Comparison of ENCODE assay signal across 28 cellular contexts in the genomic region with DNA sequence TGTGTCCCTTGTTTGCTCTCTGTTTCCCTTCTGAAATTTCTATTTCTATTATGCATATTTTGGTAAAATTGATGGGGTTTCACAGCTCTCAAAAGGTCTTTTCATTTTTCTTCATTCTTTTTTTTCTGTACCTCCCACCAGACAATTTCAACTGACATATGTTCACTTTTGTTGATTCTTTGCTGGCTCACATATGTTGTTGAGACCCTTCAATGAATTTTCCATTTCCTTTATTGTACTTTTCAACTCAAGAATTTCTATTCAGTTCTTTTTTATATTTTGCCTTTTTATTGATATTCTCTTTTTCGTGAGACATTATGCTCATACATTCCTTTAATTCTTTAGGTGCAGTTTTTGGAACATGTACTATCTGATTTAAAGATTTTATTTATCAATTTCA.
"Had no signal": no experiment of that assay in that cellular context is flagged by ENCODE, and none has a peak within 500 bp of the region (broad histone marks: within the 10 kb centered on the region; RNA-seq: fewer than 3 reads in every experiment).

No MANE protein-coding gene starts in this region.

- H3K4me3 ChIP-seq: stomach, suprapubic skin, testis, thoracic aorta, tibial artery, tibial nerve, transverse colon, upper lobe of left lung, upper lobe of right lung, uterus, vagina had no signal

- FAIRE-seq: urothelium cell line had no signal

- H3K4me3 Mint-ChIP-seq: stimulated activated effector memory CD8-positive, alpha-beta T cell treated with anti-CD3 and anti-CD28 coated beads, Interleukin-12 subunit alpha, Interleukin-12 subunit beta, amount 100 ng/mL, for 72 hours; stimulated activated memory B cell treated with anti-CD40 and anti-IgM and Interleukin-4, amounts not matched to agents 10 μg/mL and 1 μg/mL and 100 μg/mL, for 72 hours; stimulated activated naive B cell treated with anti-CD40 and anti-IgM and Interleukin-4, amounts not matched to agents 10 μg/mL and 1 μg/mL and 100 μg/mL, for 72 hours; stimulated activated naive CD8-positive, alpha-beta T cell treated with anti-CD3 and anti-CD28 coated beads, Interleukin-15, amount 100 ng/mL, for 72 hours; stimulated activated naive CD8-positive, alpha-beta T cell treated with anti-CD3 and anti-CD28 coated beads, Interleukin-15, Interleukin-2, amounts not matched to agents 100 ng/mL and 50 ng/mL, for 24 hours; type B pancreatic cell had no signal

- H3K9me3 ChIP-seq: stomach, suprapubic skin, testis, thoracic aorta, transverse colon, upper lobe of left lung, upper lobe of right lung, uterus, vagina had no signal

- H3K36me3 ChIP-seq: stomach, suprapubic skin, thoracic aorta, tibial artery, tibial nerve, transverse colon, upper lobe of left lung, upper lobe of right lung, uterus, vagina had no signal

- H3K4me1 ChIP-seq: stomach, suprapubic skin, testis, tibial artery, tibial nerve, transverse colon, upper lobe of left lung, upper lobe of right lung, uterus, vagina had no signal

- H3K27ac ChIP-seq: stomach, suprapubic skin, testis, thoracic aorta, tibial artery, tibial nerve, transverse colon, upper lobe of left lung, upper lobe of right lung, uterus, vagina had no signal

- H3K27me3 ChIP-seq: stomach, suprapubic skin, testis, tibial artery, tibial nerve, transverse colon, upper lobe of left lung, upper lobe of right lung, uterus, vagina had no signal

- H3K27me3 Mint-ChIP-seq: stimulated activated memory B cell treated with anti-CD40 and anti-IgM and Interleukin-4, amounts not matched to agents 10 μg/mL and 1 μg/mL and 100 μg/mL, for 72 hours; stimulated activated naive B cell treated with anti-CD40 and anti-IgM and Interleukin-4, amounts not matched to agents 10 μg/mL and 1 μg/mL and 100 μg/mL, for 72 hours; type B pancreatic cell had no signal

- H3K36me3 Mint-ChIP-seq: stimulated activated effector memory CD8-positive, alpha-beta T cell treated with anti-CD3 and anti-CD28 coated beads, Interleukin-12 subunit alpha, Interleukin-12 subunit beta, amount 100 ng/mL, for 72 hours; stimulated activated memory B cell treated with anti-CD40 and anti-IgM and Interleukin-4, amounts not matched to agents 10 μg/mL and 1 μg/mL and 100 μg/mL, for 72 hours; stimulated activated naive B cell treated with anti-CD40 and anti-IgM and Interleukin-4, amounts not matched to agents 10 μg/mL and 1 μg/mL and 100 μg/mL, for 72 hours had no signal

- DNase-seq: stimulated activated CD4-positive, alpha-beta T cell treated with anti-CD3 and anti-CD28 coated beads, Interleukin-2, amount 100 ng/mL, for 48 hours; stimulated activated CD4-positive, alpha-beta T cell treated with anti-CD3 and anti-CD28 coated beads, Interleukin-4, amount 100 ng/mL, for 1 hour; stimulated activated CD4-positive, alpha-beta T cell treated with anti-CD3 and anti-CD28 coated beads, Interleukin-4, amount 100 ng/mL, for 24 hours; stimulated activated CD4-positive, alpha-beta T cell treated with anti-CD3 and anti-CD28 coated beads, Interleukin-4, amount 100 ng/mL, for 4 hours; stimulated activated CD8-positive, alpha-beta memory T cell treated with anti-CD3 and anti-CD28 coated beads, Interleukin-4, amount 100 ng/mL, for 48 hours; stimulated activated naive B cell treated with anti-CD40 and anti-IgM and Interleukin-4, amounts not matched to agents 10 μg/mL and 1 μg/mL and 100 μg/mL, for 72 hours; stimulated activated naive CD4-positive, alpha-beta T cell; stimulated activated naive CD4-positive, alpha-beta T cell treated with Interleukin-2 at 50 U/mL for 16 hours; stimulated activated naive CD8-positive, alpha-beta T cell treated with anti-CD3 and anti-CD28 coated beads, Interleukin-15, amount 100 ng/mL, for 72 hours; stimulated activated naive CD8-positive, alpha-beta T cell treated with anti-CD3 and anti-CD28 coated beads, Interleukin-15, Interleukin-2, amounts not matched to agents 100 U/mL and 50 U/mL, for 24 hours; stomach; substantia nigra; testis; tibial artery; transverse colon; trophoblast cell; upper lobe of left lung; upper lobe of right lung; uterus had no signal

- H3K4me1 Mint-ChIP-seq: stimulated activated effector memory CD8-positive, alpha-beta T cell treated with anti-CD3 and anti-CD28 coated beads, Interleukin-12 subunit alpha, Interleukin-12 subunit beta, amount 100 ng/mL, for 72 hours; stimulated activated memory B cell treated with anti-CD40 and anti-IgM and Interleukin-4, amounts not matched to agents 10 μg/mL and 1 μg/mL and 100 μg/mL, for 72 hours; stimulated activated naive B cell treated with anti-CD40 and anti-IgM and Interleukin-4, amounts not matched to agents 10 μg/mL and 1 μg/mL and 100 μg/mL, for 72 hours; stimulated activated naive CD8-positive, alpha-beta T cell treated with anti-CD3 and anti-CD28 coated beads, Interleukin-15, amount 100 ng/mL, for 72 hours had no signal

- ATAC-seq: stimulated activated effector memory CD8-positive, alpha-beta T cell treated with anti-CD3 and anti-CD28 coated beads, Interleukin-12 subunit alpha, Interleukin-12 subunit beta, amount 100 ng/mL, for 72 hours; stimulated activated memory B cell treated with anti-CD40 and anti-IgM and Interleukin-4, amounts not matched to agents 10 μg/mL and 1 μg/mL and 100 μg/mL, for 72 hours; stimulated activated naive B cell treated with anti-CD40 and anti-IgM and Interleukin-4, amounts not matched to agents 10 μg/mL and 1 μg/mL and 100 μg/mL, for 72 hours; stimulated activated naive CD8-positive, alpha-beta T cell treated with anti-CD3 and anti-CD28 coated beads, Interleukin-15, amount 100 ng/mL, for 72 hours; stimulated activated naive CD8-positive, alpha-beta T cell treated with anti-CD3 and anti-CD28 coated beads, Interleukin-15, Interleukin-2, amounts not matched to agents 100 U/mL and 50 U/mL, for 24 hours; upper lobe of right lung had no signal

- H3K27ac Mint-ChIP-seq: stimulated activated effector memory CD8-positive, alpha-beta T cell treated with anti-CD3 and anti-CD28 coated beads, Interleukin-12 subunit alpha, Interleukin-12 subunit beta, amount 100 ng/mL, for 72 hours; stimulated activated memory B cell treated with anti-CD40 and anti-IgM and Interleukin-4, amounts not matched to agents 10 μg/mL and 1 μg/mL and 100 μg/mL, for 72 hours; stimulated activated naive B cell treated with anti-CD40 and anti-IgM and Interleukin-4, amounts not matched to agents 10 μg/mL and 1 μg/mL and 100 μg/mL, for 72 hours; stimulated activated naive CD8-positive, alpha-beta T cell treated with anti-CD3 and anti-CD28 coated beads, Interleukin-15, amount 100 ng/mL, for 72 hours; stimulated activated naive CD8-positive, alpha-beta T cell treated with anti-CD3 and anti-CD28 coated beads, Interleukin-15, Interleukin-2, amounts not matched to agents 100 ng/mL and 50 ng/mL, for 24 hours; type B pancreatic cell had no signal

- H3K9me3 Mint-ChIP-seq: stimulated activated naive CD8-positive, alpha-beta T cell treated with anti-CD3 and anti-CD28 coated beads, Interleukin-15, Interleukin-2, amounts not matched to agents 100 ng/mL and 50 ng/mL, for 24 hours had no signal
